In the genomic region with DNA sequence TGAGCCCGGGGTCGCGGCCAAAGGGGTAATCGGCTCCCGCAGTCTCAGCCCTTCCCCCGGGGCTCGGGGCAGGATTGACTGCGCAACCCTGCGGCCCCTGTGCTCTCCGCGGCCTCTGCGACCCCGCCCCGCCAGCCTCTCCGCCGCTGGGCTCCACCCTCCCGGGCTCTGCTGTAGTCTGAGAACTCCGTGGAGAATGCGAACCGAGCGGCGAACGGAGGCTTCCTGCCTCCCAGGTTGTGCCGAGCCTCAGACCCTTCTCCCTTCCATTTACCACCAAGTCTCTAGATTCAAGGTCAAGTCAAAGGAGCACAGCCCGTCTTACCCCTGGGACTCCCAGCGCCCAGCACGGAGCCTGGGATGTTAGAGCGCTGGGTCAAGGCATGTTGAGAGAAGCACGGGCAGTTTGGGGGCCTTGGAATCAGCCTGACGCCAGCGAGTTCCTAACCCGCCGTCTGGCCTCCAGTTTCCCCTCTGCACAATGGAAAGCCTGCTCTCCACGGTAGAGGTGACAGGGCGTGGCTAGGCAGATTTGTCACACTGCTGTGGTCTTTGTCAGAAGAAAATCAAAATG, we compare ENCODE assay signal across 1 cellular context.
TF ChIP-seq lines count a peak whose summit lies in the region.

No MANE protein-coding gene starts in this region.

TF ChIP-seq in K562, 482 proteins besides CTCF, POLR2A, EP300 and RAD21 (continued from another document and continues in another):
- TF ChIP-seq MAZ (CRISPR knock-in tag; conservative IDR thresholded peaks at IDR 0.05 in 1 of 2, IDR thresholded peaks at IDR 0.05 in 1 of 2) (peak; percentile 47 to 49; a peak in 1 of 4 replicates), NR2F6 (CRISPR knock-in tag; IDR thresholded peaks at IDR 0.05) (no peak), CXXC5 (CRISPR knock-in tag; IDR thresholded peaks at IDR 0.05) (peak; percentile 71), CEBPB (tag; IDR thresholded peaks at IDR 0.05) (peak; percentile 58), KLF13 (tag; IDR thresholded peaks at IDR 0.05; ENCODE audit: borderline replicate concordance, low read depth) (peak; percentile 29; the same call in 1 of the 2 replicates), TEAD4 (IDR thresholded peaks at IDR 0.05; ENCODE audit: low read length) (no peak), TEAD4 (CRISPR knock-in tag; IDR thresholded peaks at IDR 0.05; ENCODE audit: borderline replicate concordance) (no peak), SP1 (CRISPR knock-in tag; IDR thresholded peaks at IDR 0.05) (no peak), RBM39 (optimal IDR thresholded peaks at IDR 0.05; ENCODE audit: low read depth, low read length) (peak; percentile 4), RCOR1 (IDR thresholded peaks at IDR 0.05; ENCODE audit: borderline replicate concordance in 1 of 2, low read depth in 2 of 2, low read length in 2 of 2) (no peak), MYC (IDR thresholded peaks at IDR 0.05; ENCODE audit: low read depth, low read length) (no peak), MYC (CRISPR knock-in tag; IDR thresholded peaks at IDR 0.05; ENCODE audit: borderline replicate concordance, low read depth) (no peak), NRF1 (conservative IDR thresholded peaks at IDR 0.05 in 1 of 2, IDR thresholded peaks at IDR 0.05 in 1 of 2) (peak; percentile 65 to 71; a peak in 3 of 4 replicates), TAF7 (tag; IDR thresholded peaks at IDR 0.05) (no peak), CHCHD3 (CRISPR knock-in tag; IDR thresholded peaks at IDR 0.05) (no peak), ZNF584 (CRISPR knock-in tag; IDR thresholded peaks at IDR 0.05; ENCODE audit: low read depth) (no peak), CREB1 (IDR thresholded peaks at IDR 0.05) (no peak), CREB1 (CRISPR knock-in tag; IDR thresholded peaks at IDR 0.05) (peak; percentile 34; the same call in 1 of the 2 replicates), NFXL1 (CRISPR knock-in tag; IDR thresholded peaks at IDR 0.05) (no peak), ZNF436 (CRISPR knock-in tag; IDR thresholded peaks at IDR 0.05) (no peak), CBX1 (IDR thresholded peaks at IDR 0.05; ENCODE audit: low read depth) (no peak), ZNF232 (CRISPR knock-in tag; IDR thresholded peaks at IDR 0.05) (no peak), CBX3 (IDR thresholded peaks at IDR 0.05; ENCODE audit: borderline replicate concordance in 1 of 2, low read length in 2 of 2) (peak in 1 of 2 experiments; percentile 45; a peak in 1 of 3 replicates), POLR2G (IDR thresholded peaks at IDR 0.05; ENCODE audit: low read depth, low read length) (peak; percentile 64), MTA3 (IDR thresholded peaks at IDR 0.05; ENCODE audit: borderline replicate concordance) (peak; percentile 22; the same call in 1 of the 2 replicates), HNRNPLL (IDR thresholded peaks at IDR 0.05; ENCODE audit: low read depth, low read length, poor library complexity, severe bottlenecking) (peak; percentile 38), NR3C1 (CRISPR knock-in tag; IDR thresholded peaks at IDR 0.05) (no peak), ZNF778 (CRISPR knock-in tag; IDR thresholded peaks at IDR 0.05) (no peak), POLR2H (tag; IDR thresholded peaks at IDR 0.05; ENCODE audit: low read depth) (no peak), SMARCE1 (IDR thresholded peaks at IDR 0.05) (no peak), ILF3 (IDR thresholded peaks at IDR 0.05; ENCODE audit: borderline replicate concordance) (no peak), ESRRA (IDR thresholded peaks at IDR 0.05; ENCODE audit: borderline replicate concordance, low read depth) (peak; percentile 89), TEAD1 (CRISPR knock-in tag; IDR thresholded peaks at IDR 0.05) (0 out of 4 replicates have a peak, but pooled peaks of 1 of the 2 experiments have one; percentile 11)
- TF ChIP-seq, protein P1, sequence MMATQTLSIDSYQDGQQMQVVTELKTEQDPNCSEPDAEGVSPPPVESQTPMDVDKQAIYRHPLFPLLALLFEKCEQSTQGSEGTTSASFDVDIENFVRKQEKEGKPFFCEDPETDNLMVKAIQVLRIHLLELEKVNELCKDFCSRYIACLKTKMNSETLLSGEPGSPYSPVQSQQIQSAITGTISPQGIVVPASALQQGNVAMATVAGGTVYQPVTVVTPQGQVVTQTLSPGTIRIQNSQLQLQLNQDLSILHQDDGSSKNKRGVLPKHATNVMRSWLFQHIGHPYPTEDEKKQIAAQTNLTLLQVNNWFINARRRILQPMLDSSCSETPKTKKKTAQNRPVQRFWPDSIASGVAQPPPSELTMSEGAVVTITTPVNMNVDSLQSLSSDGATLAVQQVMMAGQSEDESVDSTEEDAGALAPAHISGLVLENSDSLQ (IDR thresholded peaks at IDR 0.05) = peak; percentile 28; the same call in 1 of the 2 replicates
- TF ChIP-seq, protein P2, sequence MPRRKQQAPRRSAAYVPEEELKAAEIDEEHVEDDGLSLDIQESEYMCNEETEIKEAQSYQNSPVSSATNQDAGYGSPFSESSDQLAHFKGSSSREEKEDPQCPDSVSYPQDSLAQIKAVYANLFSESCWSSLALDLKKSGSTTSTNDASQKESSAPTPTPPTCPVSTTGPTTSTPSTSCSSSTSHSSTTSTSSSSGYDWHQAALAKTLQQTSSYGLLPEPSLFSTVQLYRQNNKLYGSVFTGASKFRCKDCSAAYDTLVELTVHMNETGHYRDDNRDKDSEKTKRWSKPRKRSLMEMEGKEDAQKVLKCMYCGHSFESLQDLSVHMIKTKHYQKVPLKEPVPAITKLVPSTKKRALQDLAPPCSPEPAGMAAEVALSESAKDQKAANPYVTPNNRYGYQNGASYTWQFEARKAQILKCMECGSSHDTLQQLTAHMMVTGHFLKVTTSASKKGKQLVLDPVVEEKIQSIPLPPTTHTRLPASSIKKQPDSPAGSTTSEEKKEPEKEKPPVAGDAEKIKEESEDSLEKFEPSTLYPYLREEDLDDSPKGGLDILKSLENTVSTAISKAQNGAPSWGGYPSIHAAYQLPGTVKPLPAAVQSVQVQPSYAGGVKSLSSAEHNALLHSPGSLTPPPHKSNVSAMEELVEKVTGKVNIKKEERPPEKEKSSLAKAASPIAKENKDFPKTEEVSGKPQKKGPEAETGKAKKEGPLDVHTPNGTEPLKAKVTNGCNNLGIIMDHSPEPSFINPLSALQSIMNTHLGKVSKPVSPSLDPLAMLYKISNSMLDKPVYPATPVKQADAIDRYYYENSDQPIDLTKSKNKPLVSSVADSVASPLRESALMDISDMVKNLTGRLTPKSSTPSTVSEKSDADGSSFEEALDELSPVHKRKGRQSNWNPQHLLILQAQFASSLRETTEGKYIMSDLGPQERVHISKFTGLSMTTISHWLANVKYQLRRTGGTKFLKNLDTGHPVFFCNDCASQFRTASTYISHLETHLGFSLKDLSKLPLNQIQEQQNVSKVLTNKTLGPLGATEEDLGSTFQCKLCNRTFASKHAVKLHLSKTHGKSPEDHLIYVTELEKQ (CRISPR knock-in tag; IDR thresholded peaks at IDR 0.05) = no peak
- TF ChIP-seq, protein P3, sequence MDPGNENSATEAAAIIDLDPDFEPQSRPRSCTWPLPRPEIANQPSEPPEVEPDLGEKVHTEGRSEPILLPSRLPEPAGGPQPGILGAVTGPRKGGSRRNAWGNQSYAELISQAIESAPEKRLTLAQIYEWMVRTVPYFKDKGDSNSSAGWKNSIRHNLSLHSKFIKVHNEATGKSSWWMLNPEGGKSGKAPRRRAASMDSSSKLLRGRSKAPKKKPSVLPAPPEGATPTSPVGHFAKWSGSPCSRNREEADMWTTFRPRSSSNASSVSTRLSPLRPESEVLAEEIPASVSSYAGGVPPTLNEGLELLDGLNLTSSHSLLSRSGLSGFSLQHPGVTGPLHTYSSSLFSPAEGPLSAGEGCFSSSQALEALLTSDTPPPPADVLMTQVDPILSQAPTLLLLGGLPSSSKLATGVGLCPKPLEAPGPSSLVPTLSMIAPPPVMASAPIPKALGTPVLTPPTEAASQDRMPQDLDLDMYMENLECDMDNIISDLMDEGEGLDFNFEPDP (CRISPR knock-in tag; IDR thresholded peaks at IDR 0.05) = no peak
- TF ChIP-seq, protein P4, sequence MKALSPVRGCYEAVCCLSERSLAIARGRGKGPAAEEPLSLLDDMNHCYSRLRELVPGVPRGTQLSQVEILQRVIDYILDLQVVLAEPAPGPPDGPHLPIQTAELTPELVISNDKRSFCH (CRISPR knock-in tag; IDR thresholded peaks at IDR 0.05) = no peak
- TF ChIP-seq, protein P4 (tag; IDR thresholded peaks at IDR 0.05) = peak; percentile 7; the same call in 1 of the 2 replicates
- TF ChIP-seq, protein P5, sequence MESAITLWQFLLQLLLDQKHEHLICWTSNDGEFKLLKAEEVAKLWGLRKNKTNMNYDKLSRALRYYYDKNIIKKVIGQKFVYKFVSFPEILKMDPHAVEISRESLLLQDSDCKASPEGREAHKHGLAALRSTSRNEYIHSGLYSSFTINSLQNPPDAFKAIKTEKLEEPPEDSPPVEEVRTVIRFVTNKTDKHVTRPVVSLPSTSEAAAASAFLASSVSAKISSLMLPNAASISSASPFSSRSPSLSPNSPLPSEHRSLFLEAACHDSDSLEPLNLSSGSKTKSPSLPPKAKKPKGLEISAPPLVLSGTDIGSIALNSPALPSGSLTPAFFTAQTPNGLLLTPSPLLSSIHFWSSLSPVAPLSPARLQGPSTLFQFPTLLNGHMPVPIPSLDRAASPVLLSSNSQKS (CRISPR knock-in tag; IDR thresholded peaks at IDR 0.05) = no peak
- TF ChIP-seq, protein P6, sequence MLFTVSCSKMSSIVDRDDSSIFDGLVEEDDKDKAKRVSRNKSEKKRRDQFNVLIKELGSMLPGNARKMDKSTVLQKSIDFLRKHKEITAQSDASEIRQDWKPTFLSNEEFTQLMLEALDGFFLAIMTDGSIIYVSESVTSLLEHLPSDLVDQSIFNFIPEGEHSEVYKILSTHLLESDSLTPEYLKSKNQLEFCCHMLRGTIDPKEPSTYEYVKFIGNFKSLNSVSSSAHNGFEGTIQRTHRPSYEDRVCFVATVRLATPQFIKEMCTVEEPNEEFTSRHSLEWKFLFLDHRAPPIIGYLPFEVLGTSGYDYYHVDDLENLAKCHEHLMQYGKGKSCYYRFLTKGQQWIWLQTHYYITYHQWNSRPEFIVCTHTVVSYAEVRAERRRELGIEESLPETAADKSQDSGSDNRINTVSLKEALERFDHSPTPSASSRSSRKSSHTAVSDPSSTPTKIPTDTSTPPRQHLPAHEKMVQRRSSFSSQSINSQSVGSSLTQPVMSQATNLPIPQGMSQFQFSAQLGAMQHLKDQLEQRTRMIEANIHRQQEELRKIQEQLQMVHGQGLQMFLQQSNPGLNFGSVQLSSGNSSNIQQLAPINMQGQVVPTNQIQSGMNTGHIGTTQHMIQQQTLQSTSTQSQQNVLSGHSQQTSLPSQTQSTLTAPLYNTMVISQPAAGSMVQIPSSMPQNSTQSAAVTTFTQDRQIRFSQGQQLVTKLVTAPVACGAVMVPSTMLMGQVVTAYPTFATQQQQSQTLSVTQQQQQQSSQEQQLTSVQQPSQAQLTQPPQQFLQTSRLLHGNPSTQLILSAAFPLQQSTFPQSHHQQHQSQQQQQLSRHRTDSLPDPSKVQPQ (CRISPR knock-in tag; IDR thresholded peaks at IDR 0.05; ENCODE audit: borderline replicate concordance) = no peak
- TF ChIP-seq, protein P7, sequence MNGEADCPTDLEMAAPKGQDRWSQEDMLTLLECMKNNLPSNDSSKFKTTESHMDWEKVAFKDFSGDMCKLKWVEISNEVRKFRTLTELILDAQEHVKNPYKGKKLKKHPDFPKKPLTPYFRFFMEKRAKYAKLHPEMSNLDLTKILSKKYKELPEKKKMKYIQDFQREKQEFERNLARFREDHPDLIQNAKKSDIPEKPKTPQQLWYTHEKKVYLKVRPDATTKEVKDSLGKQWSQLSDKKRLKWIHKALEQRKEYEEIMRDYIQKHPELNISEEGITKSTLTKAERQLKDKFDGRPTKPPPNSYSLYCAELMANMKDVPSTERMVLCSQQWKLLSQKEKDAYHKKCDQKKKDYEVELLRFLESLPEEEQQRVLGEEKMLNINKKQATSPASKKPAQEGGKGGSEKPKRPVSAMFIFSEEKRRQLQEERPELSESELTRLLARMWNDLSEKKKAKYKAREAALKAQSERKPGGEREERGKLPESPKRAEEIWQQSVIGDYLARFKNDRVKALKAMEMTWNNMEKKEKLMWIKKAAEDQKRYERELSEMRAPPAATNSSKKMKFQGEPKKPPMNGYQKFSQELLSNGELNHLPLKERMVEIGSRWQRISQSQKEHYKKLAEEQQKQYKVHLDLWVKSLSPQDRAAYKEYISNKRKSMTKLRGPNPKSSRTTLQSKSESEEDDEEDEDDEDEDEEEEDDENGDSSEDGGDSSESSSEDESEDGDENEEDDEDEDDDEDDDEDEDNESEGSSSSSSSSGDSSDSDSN (IDR thresholded peaks at IDR 0.05; ENCODE audit: borderline replicate concordance in 1 of 2, low read depth in 2 of 2, low read length in 2 of 2) = peak; percentile 54 to 86; a peak in 3 of 4 replicates
- TF ChIP-seq, protein P8, sequence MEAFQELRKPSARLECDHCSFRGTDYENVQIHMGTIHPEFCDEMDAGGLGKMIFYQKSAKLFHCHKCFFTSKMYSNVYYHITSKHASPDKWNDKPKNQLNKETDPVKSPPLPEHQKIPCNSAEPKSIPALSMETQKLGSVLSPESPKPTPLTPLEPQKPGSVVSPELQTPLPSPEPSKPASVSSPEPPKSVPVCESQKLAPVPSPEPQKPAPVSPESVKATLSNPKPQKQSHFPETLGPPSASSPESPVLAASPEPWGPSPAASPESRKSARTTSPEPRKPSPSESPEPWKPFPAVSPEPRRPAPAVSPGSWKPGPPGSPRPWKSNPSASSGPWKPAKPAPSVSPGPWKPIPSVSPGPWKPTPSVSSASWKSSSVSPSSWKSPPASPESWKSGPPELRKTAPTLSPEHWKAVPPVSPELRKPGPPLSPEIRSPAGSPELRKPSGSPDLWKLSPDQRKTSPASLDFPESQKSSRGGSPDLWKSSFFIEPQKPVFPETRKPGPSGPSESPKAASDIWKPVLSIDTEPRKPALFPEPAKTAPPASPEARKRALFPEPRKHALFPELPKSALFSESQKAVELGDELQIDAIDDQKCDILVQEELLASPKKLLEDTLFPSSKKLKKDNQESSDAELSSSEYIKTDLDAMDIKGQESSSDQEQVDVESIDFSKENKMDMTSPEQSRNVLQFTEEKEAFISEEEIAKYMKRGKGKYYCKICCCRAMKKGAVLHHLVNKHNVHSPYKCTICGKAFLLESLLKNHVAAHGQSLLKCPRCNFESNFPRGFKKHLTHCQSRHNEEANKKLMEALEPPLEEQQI (IDR thresholded peaks at IDR 0.05) = no peak
